ENCODE assay signal across 1 cellular context in genomic region chr17:49633762-49634486, GRCh38.
A peak's percentile ranks its signal among the peaks of the same experiment; 100 is the strongest.
TF ChIP-seq lines count a peak whose summit lies in the region.

No MANE protein-coding gene starts in this region.

TF ChIP-seq in HepG2, 621 proteins besides CTCF, POLR2A, EP300 and RAD21:
- TF ChIP-seq PHF20 (CRISPR knock-in tag; IDR thresholded peaks at IDR 0.05), result no peak
- 0 out of 2 replicates have a peak, but pooled peaks have one; percentile 16 for TF ChIP-seq ZNF878 (CRISPR knock-in tag; IDR thresholded peaks at IDR 0.05)
